Comparison of ENCODE assay signal across 9 cellular contexts in the genomic region with DNA sequence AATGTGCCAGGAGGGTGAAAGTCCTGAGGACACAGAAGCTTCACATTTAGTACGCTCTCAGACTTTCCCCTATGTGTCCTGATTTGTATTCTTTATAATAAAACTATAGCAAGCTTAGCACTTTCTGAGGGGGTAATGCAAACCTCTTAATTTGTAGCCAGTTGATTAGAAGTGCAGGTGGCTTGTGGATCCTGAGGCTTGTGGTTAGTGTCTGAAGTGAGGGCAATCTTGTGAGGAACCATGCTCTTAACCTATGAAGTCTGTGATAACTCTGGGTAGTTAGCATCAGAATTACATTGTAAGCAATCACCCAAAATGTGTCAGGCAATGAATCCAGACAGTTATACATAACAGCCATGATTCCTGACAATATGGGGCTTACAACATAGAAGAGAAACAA. TPM values are rescaled to one million over a fixed set of nuclear protein-coding genes. Genes with fewer than 3 reads are reported as not detected.
"Had no signal": no experiment of that assay in that cellular context is flagged by ENCODE, and none has a peak within 500 bp of the region (broad histone marks: within the 10 kb centered on the region; RNA-seq: fewer than 3 reads in every experiment).

No MANE protein-coding gene starts in this region.

- DNase-seq: IMR-90, KBM-7, KG1 had no signal

- H3K27ac ChIP-seq: HL-60 had no signal

- ATAC-seq: HepG2, K562 had no signal

- H3K4me3 ChIP-seq: K562 had no signal

RNA-seq across cellular contexts. Expression of a gene that starts 51.1 kb away (rescaled TPM):
- total RNA-seq: HepG2, HT1080, IMR-90, K562 had no signal
- polyA plus RNA-seq: IgD-negative memory B cell, IMR-90, K562 had no signal

RNA-seq across cellular contexts. Expression of a gene that starts 59.1 kb away (rescaled TPM):
- total RNA-seq: HepG2, HT-29, HT1080, IMR-90 had no signal
- polyA plus RNA-seq: IgD-negative memory B cell, IMR-90, K562 had no signal
